ENCODE assay signal across 10 cellular contexts in the genomic region with DNA sequence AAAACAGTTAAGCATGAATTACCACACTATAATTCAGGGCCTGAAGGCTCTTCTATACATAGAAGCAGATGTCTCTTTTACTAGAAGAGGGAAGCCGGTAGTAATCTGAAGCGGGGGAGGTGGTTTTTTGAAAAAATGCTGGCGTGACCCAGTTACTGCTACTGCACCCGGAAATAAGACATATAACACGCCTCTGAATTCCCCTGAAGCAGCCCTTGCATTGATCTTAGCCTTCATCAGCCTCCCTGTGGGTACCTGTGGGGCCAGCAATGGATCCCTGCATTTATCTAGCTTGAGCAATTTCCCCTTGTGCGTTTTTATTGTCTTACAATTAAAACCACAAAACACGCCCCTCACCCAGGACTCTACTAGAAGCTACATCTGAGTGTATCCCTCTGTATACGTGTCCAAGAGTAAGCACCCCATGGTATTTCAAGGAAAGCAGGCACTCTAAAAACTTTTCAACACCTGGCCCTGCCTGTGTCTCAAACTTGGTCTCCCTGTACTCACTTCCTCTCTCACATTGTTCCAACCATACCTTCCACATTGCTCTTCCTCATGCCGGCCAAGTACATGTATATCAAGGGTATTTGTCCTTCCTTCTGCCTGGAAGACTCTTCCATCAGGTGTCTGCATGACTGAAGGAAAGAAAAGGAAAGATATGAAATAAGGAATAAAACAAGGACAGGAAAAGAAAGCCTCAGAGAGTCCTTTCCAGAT.
DNase-seq lines count a peak whose midpoint lies in the region; ATAC-seq, FAIRE-seq and TF ChIP-seq lines count a peak whose summit lies in the region.
"Had no signal": no experiment of that assay in that cellular context is flagged by ENCODE, and none has a peak within 500 bp of the region (broad histone marks: within the 10 kb centered on the region; RNA-seq: fewer than 3 reads in every experiment).

No MANE protein-coding gene starts in this region.

- H3K27me3 Mint-ChIP-seq in activated T-cell treated with anti-CD3 and anti-CD28 coated beads, Interleukin-2, amount 50 U/mL, for 72 hours (ENCODE audit: low read depth): no peaks in the 10 kb centered on the region
- peaks cover 4% of the 10 kb centered on the region for H3K27me3 Mint-ChIP-seq in HFFc6 (ENCODE audit: insufficient read depth)

- H3K9me3 Mint-ChIP-seq in activated T-cell treated with anti-CD3 and anti-CD28 coated beads, Interleukin-2, amount 50 U/mL, for 72 hours: peaks cover 5 to 6% of the 10 kb centered on the region in 2 donors
- H3K9me3 Mint-ChIP-seq in HFFc6: no peaks in the 10 kb centered on the region

- no peak for FAIRE-seq in HTR-8/SVneo (lab: Jason Lieb, UNC)
- FAIRE-seq: astrocyte had no signal

- peak; percentile 13 for DNase-seq in EL
- peak; percentile 61 for DNase-seq in NOMO-1 treated with DMSO at 0.1 percent for 48 hours (lab: John Stamatoyannopoulos, UW; ENCODE audit: unreplicated experiment)
- DNase-seq in activated T-cell treated with anti-CD3 and anti-CD28 coated beads, Interleukin-2, amount 50 U/mL, for 72 hours: peak; percentile 48 to 59
- peak; percentile 2 to 35 (median 15) for DNase-seq in stimulated activated CD4-positive, alpha-beta T cell treated with anti-CD3 and anti-CD28 coated beads, Interleukin-12 subunit alpha, Interleukin-12 subunit beta, amount 100 ng/mL, for 48 hours (ENCODE audit: low read depth in 2 of 3, low spot score in 1 of 3)
- DNase-seq in HTR-8/SVneo (ENCODE audit: insufficient read length, low spot score): no peak
- DNase-seq in COLO668 (lab: John Stamatoyannopoulos, UW; ENCODE audit: unreplicated experiment): no peak
- DNase-seq in HFFc6: no peak
- DNase-seq: NCI-H526 treated with DMSO at 0.1 percent for 48 hours had no signal

- TF ChIP-seq CTCF in HFFc6 (IDR thresholded peaks at IDR 0.05): no peak

- H3K36me3 Mint-ChIP-seq in activated T-cell treated with anti-CD3 and anti-CD28 coated beads, Interleukin-2, amount 50 U/mL, for 72 hours (ENCODE audit: insufficient read depth in 2 of 2): peaks cover 4 to 10% of the 10 kb centered on the region in 2 donors
- no peaks in the 10 kb centered on the region for H3K36me3 Mint-ChIP-seq in HFFc6 (ENCODE audit: low read depth)

- peak; percentile 98 to 99 for ATAC-seq in activated T-cell treated with anti-CD3 and anti-CD28 coated beads, Interleukin-2, amount 50 U/mL, for 72 hours (replicated peaks in 1 of 2)
- no peak for ATAC-seq in HG03175 (IDR thresholded peaks at IDR 0.05; ENCODE audit: unreplicated experiment)

- peaks cover 18% of the 10 kb centered on the region for H3K4me1 Mint-ChIP-seq in activated T-cell treated with anti-CD3 and anti-CD28 coated beads, Interleukin-2, amount 50 U/mL, for 72 hours (ENCODE audit: low read depth)
- H3K4me1 Mint-ChIP-seq in HFFc6 (ENCODE audit: low read depth): no peaks in the 10 kb centered on the region; the same call in 1 of the 2 replicates

- H3K4me3 Mint-ChIP-seq in activated T-cell treated with anti-CD3 and anti-CD28 coated beads, Interleukin-2, amount 50 U/mL, for 72 hours: peak overlapping the region; percentile 27 to 57
- no peak overlapping the region for H3K4me3 Mint-ChIP-seq in HFFc6

- peak overlapping the region; percentile 90 for H3K27ac Mint-ChIP-seq in activated T-cell treated with anti-CD3 and anti-CD28 coated beads, Interleukin-2, amount 50 U/mL, for 72 hours
- H3K27ac Mint-ChIP-seq in HFFc6: no peak overlapping the region

Comparison
In these comparisons a context has a peak if more than half of its experiments do, and no peak if none do; other contexts are left out.
1. DNase-seq: peak in EL (single experiment), NOMO-1 treated with DMSO at 0.1 percent for 48 hours (single experiment), activated T-cell treated with anti-CD3 and anti-CD28 coated beads, Interleukin-2, amount 50 U/mL, for 72 hours (2 of 2) and stimulated activated CD4-positive, alpha-beta T cell treated with anti-CD3 and anti-CD28 coated beads, Interleukin-12 subunit alpha, Interleukin-12 subunit beta, amount 100 ng/mL, for 48 hours (3 of 3); none in HTR-8/SVneo (single experiment), COLO668 (single experiment) and HFFc6 (single experiment).